Comparison of ENCODE assay signal across 19 cellular contexts in genomic region chr1:180291004-180291403, GRCh38.
DNase-seq lines count a peak whose midpoint lies in the region; ATAC-seq, FAIRE-seq and TF ChIP-seq lines count a peak whose summit lies in the region.
"Had no signal": no experiment of that assay in that cellular context is flagged by ENCODE, and none has a peak within 500 bp of the region (broad histone marks: within the 10 kb centered on the region; RNA-seq: fewer than 3 reads in every experiment).

No MANE protein-coding gene starts in this region.

- BruUV-seq in K562 (replicated peaks; lab: Mats Ljungman, UMichigan): no TSS peak

- H3K4me3 ChIP-seq in HEK293 (ENCODE audit: low read depth, low read length) (no peak overlapping the region), K562 (no peak overlapping the region), liver (ENCODE audit: low read depth in 1 of 3, low read length in 3 of 3) (no peak overlapping the region), thyroid gland (replicated peaks in 1 of 3) (no peak overlapping the region)

- no peaks in the 10 kb centered on the region; the same call in 1 of the 2 replicates for H3K4me1 ChIP-seq in HEK293 (ENCODE audit: control insufficient read depth, insufficient read depth, low read length)
- H3K4me1 ChIP-seq in K562 (replicated peaks in 1 of 2; ENCODE audit: control insufficient read depth in 2 of 2, insufficient read depth in 2 of 2, low read length in 2 of 2): peaks cover 7 to 27% of the 10 kb centered on the region in 2 experiments; a peak in 4 of 5 replicates
- H3K4me1 ChIP-seq in liver (ENCODE audit: control insufficient read depth in 4 of 4, insufficient read depth in 4 of 4, low read length in 3 of 4): peaks cover 0 to 6% (median 0%) of the 10 kb centered on the region in 4 donors
- no peaks in the 10 kb centered on the region for H3K4me1 ChIP-seq in thyroid gland

- H3K36me3 ChIP-seq in HEK293 (ENCODE audit: control insufficient read depth in 2 of 2, insufficient read depth in 1 of 2, low read length in 2 of 2) (peaks cover 0 to 18% of the 10 kb centered on the region in 2 experiments; a peak in 2 of 3 replicates), K562 (ENCODE audit: control insufficient read depth, insufficient read depth, low read length) (peaks cover 22% of the 10 kb centered on the region; the same call in 2 of the 3 replicates), liver (ENCODE audit: control insufficient read depth in 4 of 4, insufficient read depth in 3 of 4, low read depth in 1 of 4, low read length in 3 of 4) (no peaks in the 10 kb centered on the region), thyroid gland (no peaks in the 10 kb centered on the region)

- H3K27me3 ChIP-seq in K562 (ENCODE audit: control insufficient read depth in 2 of 2, insufficient read depth in 2 of 2, low read length in 2 of 2) (no peaks in the 10 kb centered on the region), liver (ENCODE audit: control insufficient read depth in 4 of 4, insufficient read depth in 4 of 4, low read length in 3 of 4) (no peaks in the 10 kb centered on the region), thyroid gland (no peaks in the 10 kb centered on the region)

- 23% methylated on average over 1 of the region's 1 CpG for WGBS in K562 (ENCODE audit: insufficient coverage, low coverage, missing lambda C conversion rate)
- 29% methylated on average over 1 of the region's 1 CpG for WGBS in liver
- WGBS in thyroid gland, 2 donors: 91 to 97% methylated on average over 1 of the region's 1 CpG

- H3K9me1 ChIP-seq in K562 (ENCODE audit: control insufficient read depth, insufficient read depth, low read length): no peaks in the 10 kb centered on the region

- CTCF ChIA-PET in HEK293 (lab: Yijun Ruan, JAX): no interaction called here
- CTCF ChIA-PET in K562 (lab: Yijun Ruan, JAX; ENCODE audit: low intra/inter-chr PET ratio): no interaction called here

- H3K79me2 ChIP-seq in K562 (ENCODE audit: control insufficient read depth, insufficient read depth, low read length): peaks cover 5% of the 10 kb centered on the region; the same call in 1 of the 3 replicates

- POLR2A ChIA-PET in HEK293 (lab: Yijun Ruan, JAX): no interaction called here
- POLR2A ChIA-PET in K562 (lab: Yijun Ruan, JAX): no interaction called here

- intact Hi-C loops in K562 (cut with micrococcal nuclease): no loop called here
- intact Hi-C loops in thyroid gland (cut with DNase I): no loop called here

- in situ Hi-C loops in K562 (cut with MboI): no loop called here

- TF ChIP-seq POLR2A in K562 (conservative IDR thresholded peaks at IDR 0.05) (no peak), thyroid gland (IDR thresholded peaks at IDR 0.05) (no peak)

- H3K9ac ChIP-seq in K562 (ENCODE audit: insufficient read depth in 1 of 2, low read depth in 2 of 2, low read length in 2 of 2) (peak overlapping the region in 1 of 2 experiments; percentile 3; a peak in 1 of 4 replicates), liver (ENCODE audit: low read depth in 1 of 2, low read length in 2 of 2) (no peak overlapping the region)

- H3K4me2 ChIP-seq in K562 (ENCODE audit: insufficient read depth, low read length): no peak overlapping the region; the same call in 1 of the 2 replicates

- no peak for DNase-seq in D721Med (ENCODE audit: insufficient read length, low spot score)
- no peak for DNase-seq in K562 (ENCODE audit: extremely low read depth in 1 of 4, low spot score in 3 of 4)
- DNase-seq in thyroid gland: no peak
- no peak for DNase-seq in HUDEP-2 (lab: John Stamatoyannopoulos, UW; ENCODE audit: unreplicated experiment in 76 of 76)
- no peak for DNase-seq in hippocampal formation (lab: John Stamatoyannopoulos, UW)
- DNase-seq: activated CD4-positive, alpha-beta T cell treated with anti-CD3 and anti-CD28 coated beads, Interleukin-2, amount 10 ng/mL, durations not matched to agents 7 days and 5 days; activated T-cell treated with anti-CD3 and anti-CD28 coated beads, Interleukin-2, amount 50 U/mL, for 72 hours; anterior cingulate cortex; midbrain; NCI-H2171; SIG-M5; T-helper 9 cell had no signal

- H3K27ac ChIP-seq in HEK293 (ENCODE audit: extremely low read depth, low read depth, low read length) (no peak overlapping the region), K562 (ENCODE audit: extremely low read depth, low read depth, low read length) (peak overlapping the region; percentile 29), liver (ENCODE audit: low read depth in 1 of 2, low read length in 2 of 2) (no peak overlapping the region), thyroid gland (no peak overlapping the region)
- H3K27ac ChIP-seq: C4-2B had no signal

- no peak for TF ChIP-seq CTCF in D721Med (IDR thresholded peaks at IDR 0.05; ENCODE audit: insufficient read depth, missing control alignments)
- no peak for TF ChIP-seq CTCF in HEK293 (tag by site-specific recombination; IDR thresholded peaks at IDR 0.05)
- no peak for TF ChIP-seq CTCF in K562 (IDR thresholded peaks at IDR 0.05 in 2 of 3, conservative IDR thresholded peaks at IDR 0.05 in 1 of 3; ENCODE audit: insufficient read depth in 2 of 3, low read depth in 1 of 3, low read length in 3 of 3)
- no peak for TF ChIP-seq CTCF in liver (IDR thresholded peaks at IDR 0.05; ENCODE audit: low read depth, low read length, missing input control)
- TF ChIP-seq CTCF in thyroid gland (IDR thresholded peaks at IDR 0.05): no peak

- no peak for TF ChIP-seq EP300 in K562 (IDR thresholded peaks at IDR 0.05; ENCODE audit: low read length)

- ATAC-seq in K562 (peak; percentile 13), GM19035 (IDR thresholded peaks at IDR 0.05; ENCODE audit: unreplicated experiment) (no peak)
- ATAC-seq: activated T-cell treated with anti-CD3 and anti-CD28 coated beads, Interleukin-2, amount 50 U/mL, for 72 hours had no signal

- H4K20me1 ChIP-seq in K562 (replicated peaks; ENCODE audit: control insufficient read depth, insufficient read depth, low read length): no peaks in the 10 kb centered on the region

- FAIRE-seq in D721Med (lab: Jason Lieb, UNC) (peak; percentile 56), K562 (lab: Jason Lieb, UNC) (peak; percentile 6)
- FAIRE-seq: GM12892, GM19239, HTR-8/SVneo had no signal

- TF ChIP-seq RAD21 in K562 (CRISPR knock-in tag; conservative IDR thresholded peaks at IDR 0.05 in 1 of 2, IDR thresholded peaks at IDR 0.05 in 1 of 2): no peak
- TF ChIP-seq RAD21 in liver (IDR thresholded peaks at IDR 0.05): peak in 1 of 2 donors; percentile 9

- peak overlapping the region; percentile 18 for H2AFZ ChIP-seq in K562 (ENCODE audit: low read depth, low read length)

- H3K9me3 ChIP-seq in HEK293 (ENCODE audit: control insufficient read depth, insufficient read depth, low read depth, low read length): no peaks in the 10 kb centered on the region
- no peaks in the 10 kb centered on the region for H3K9me3 ChIP-seq in K562 (replicated peaks; ENCODE audit: control insufficient read depth, insufficient read depth, low read depth, low read length)
- H3K9me3 ChIP-seq in liver (ENCODE audit: control insufficient read depth in 4 of 4, low read length in 3 of 4): no peaks in the 10 kb centered on the region
- no peaks in the 10 kb centered on the region for H3K9me3 ChIP-seq in thyroid gland

TF ChIP-seq in HEK293, 187 proteins besides CTCF, POLR2A, EP300 and RAD21 (continues in another document):
- TF ChIP-seq GLIS1 (tag by site-specific recombination; IDR thresholded peaks at IDR 0.05) (no peak), ZNF146 (tag by site-specific recombination; IDR thresholded peaks at IDR 0.05) (peak; percentile 69)

TF ChIP-seq in K562, 482 proteins besides CTCF, POLR2A, EP300 and RAD21 (continues in another document):
- peak; percentile 58 for TF ChIP-seq CHAMP1 (IDR thresholded peaks at IDR 0.05)
- peak; percentile 96 for TF ChIP-seq ZNF316 (IDR thresholded peaks at IDR 0.05)
- peak; percentile 94 for TF ChIP-seq NFE2 (IDR thresholded peaks at IDR 0.05; ENCODE audit: low read depth)
- 0 out of 4 replicates have a peak, but pooled peaks of 1 of the 2 experiments have one; percentile 44 for TF ChIP-seq ARNT (IDR thresholded peaks at IDR 0.05)

TF ChIP-seq in liver, 16 proteins besides CTCF, POLR2A, EP300 and RAD21:
- peak in 1 of 2 donors; percentile 60 for TF ChIP-seq JUND (IDR thresholded peaks at IDR 0.05)
- TF ChIP-seq EGR1 (IDR thresholded peaks at IDR 0.05; ENCODE audit: low read depth in 2 of 2): no peak
- TF ChIP-seq SP1 (IDR thresholded peaks at IDR 0.05): peak; percentile 54
- TF ChIP-seq NR2F2 (IDR thresholded peaks at IDR 0.05): no peak
- TF ChIP-seq, protein P1, sequence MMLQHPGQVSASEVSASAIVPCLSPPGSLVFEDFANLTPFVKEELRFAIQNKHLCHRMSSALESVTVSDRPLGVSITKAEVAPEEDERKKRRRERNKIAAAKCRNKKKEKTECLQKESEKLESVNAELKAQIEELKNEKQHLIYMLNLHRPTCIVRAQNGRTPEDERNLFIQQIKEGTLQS (IDR thresholded peaks at IDR 0.05): peak; percentile 17
- TF ChIP-seq, protein P2, sequence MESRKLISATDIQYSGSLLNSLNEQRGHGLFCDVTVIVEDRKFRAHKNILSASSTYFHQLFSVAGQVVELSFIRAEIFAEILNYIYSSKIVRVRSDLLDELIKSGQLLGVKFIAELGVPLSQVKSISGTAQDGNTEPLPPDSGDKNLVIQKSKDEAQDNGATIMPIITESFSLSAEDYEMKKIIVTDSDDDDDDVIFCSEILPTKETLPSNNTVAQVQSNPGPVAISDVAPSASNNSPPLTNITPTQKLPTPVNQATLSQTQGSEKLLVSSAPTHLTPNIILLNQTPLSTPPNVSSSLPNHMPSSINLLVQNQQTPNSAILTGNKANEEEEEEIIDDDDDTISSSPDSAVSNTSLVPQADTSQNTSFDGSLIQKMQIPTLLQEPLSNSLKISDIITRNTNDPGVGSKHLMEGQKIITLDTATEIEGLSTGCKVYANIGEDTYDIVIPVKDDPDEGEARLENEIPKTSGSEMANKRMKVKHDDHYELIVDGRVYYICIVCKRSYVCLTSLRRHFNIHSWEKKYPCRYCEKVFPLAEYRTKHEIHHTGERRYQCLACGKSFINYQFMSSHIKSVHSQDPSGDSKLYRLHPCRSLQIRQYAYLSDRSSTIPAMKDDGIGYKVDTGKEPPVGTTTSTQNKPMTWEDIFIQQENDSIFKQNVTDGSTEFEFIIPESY (IDR thresholded peaks at IDR 0.05): peak; percentile 30
- TF ChIP-seq YY1 (IDR thresholded peaks at IDR 0.05): peak; percentile 26
- peak; percentile 48 for TF ChIP-seq FOXA2 (IDR thresholded peaks at IDR 0.05)
- peak; percentile 41 to 65 for TF ChIP-seq HNF4A (conservative IDR thresholded peaks at IDR 0.05)
- peak; percentile 18 to 52 for TF ChIP-seq RXRA (IDR thresholded peaks at IDR 0.05)
